ENCODE assay signal across 25 cellular contexts in the genomic region with DNA sequence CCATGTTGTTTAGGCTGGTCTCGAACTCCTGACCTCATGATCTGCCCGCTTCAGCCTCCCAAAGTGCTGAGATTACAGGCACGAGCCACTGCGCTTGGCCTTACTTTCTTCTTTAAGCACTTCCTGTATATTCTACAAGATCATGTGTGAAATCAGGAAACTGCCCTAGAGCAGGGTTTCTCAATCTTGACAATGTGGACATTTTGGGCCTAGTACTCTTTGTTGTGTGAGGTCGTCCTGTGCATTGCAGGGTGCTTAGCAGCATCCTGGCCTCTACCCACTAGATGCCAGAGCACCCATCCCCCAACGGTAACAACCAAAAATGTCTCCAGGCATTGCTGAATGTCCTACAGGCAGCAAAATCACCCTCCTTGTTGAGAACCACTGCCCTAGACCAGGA.
A peak's percentile ranks its signal among the peaks of the same experiment; 100 is the strongest.
DNase-seq lines count a peak whose midpoint lies in the region; ATAC-seq and TF ChIP-seq lines count a peak whose summit lies in the region.
"Had no signal": no experiment of that assay in that cellular context is flagged by ENCODE, and none has a peak within 500 bp of the region (broad histone marks: within the 10 kb centered on the region; RNA-seq: fewer than 3 reads in every experiment).

No MANE protein-coding gene starts in this region.

- no peak for TF ChIP-seq CTCF in HL-60 (IDR thresholded peaks at IDR 0.05; ENCODE audit: insufficient read depth, low read length)

- no peak for ATAC-seq in HG03039 (IDR thresholded peaks at IDR 0.05; ENCODE audit: unreplicated experiment)
- ATAC-seq in HG02870 (IDR thresholded peaks at IDR 0.05; ENCODE audit: unreplicated experiment): no peak
- ATAC-seq: SK-N-SH treated with all-trans-retinoic acid at 6 μM for 48 hours had no signal

- no peak overlapping the region for H3K4me3 ChIP-seq in HL-60 (replicated peaks; ENCODE audit: insufficient read depth, low read length)
- H3K4me3 ChIP-seq: breast epithelium, heart left ventricle, tibial nerve had no signal

- peak overlapping the region; percentile 69 for H3K27ac ChIP-seq in HL-60 (replicated peaks)
- H3K27ac ChIP-seq: breast epithelium, tibial nerve had no signal

- H3K27me3 ChIP-seq in HL-60 (ENCODE audit: insufficient read depth, poor library complexity, severe bottlenecking): no peaks in the 10 kb centered on the region
- H3K27me3 ChIP-seq: breast epithelium, heart left ventricle, tibial nerve had no signal

- DNase-seq in AML-193 (lab: John Stamatoyannopoulos, UW) (peak; percentile 66 to 71), HL-60 (ENCODE audit: low read depth in 1 of 2, low spot score in 1 of 2) (peak; percentile 54 to 94), SKM-1 (lab: John Stamatoyannopoulos, UW; ENCODE audit: unreplicated experiment) (peak; percentile 87), iris pigment epithelial cell (ENCODE audit: low read depth) (peak; percentile 8), SHP77 treated with DMSO at 0.1 percent for 48 hours (lab: John Stamatoyannopoulos, UW) (no peak), NCI-H2029 treated with DMSO at 0.1 percent for 48 hours (lab: John Stamatoyannopoulos, UW) (no peak)
- DNase-seq: activated CD4-positive, alpha-beta T cell treated with anti-CD3 and anti-CD28 coated beads, Interleukin-2, amount 10 ng/mL, durations not matched to agents 7 days and 5 days; activated naive CD4-positive, alpha-beta T cell treated with Interleukin-2 at 50 U/mL for 16 hours; activated T-cell treated with anti-CD3 and anti-CD28 coated beads, Interleukin-2, amount 50 U/mL, for 48 hours; amygdala; effector memory CD4-positive, alpha-beta T cell; foreskin fibroblast; heart left ventricle; natural killer cell; NCI-H1092; NCI-H187 treated with DMSO at 0.1 percent for 48 hours; NCI-H526 treated with DMSO at 0.1 percent for 48 hours; small intestine; stimulated activated CD4-positive, alpha-beta T cell treated with anti-CD3 and anti-CD28 coated beads, Interleukin-2, amount 100 ng/mL, for 24 hours; T1000 had no signal

Comparison
In these comparisons a context has a peak if more than half of its experiments do, and no peak if none do; other contexts are left out.
1. DNase-seq: peak in AML-193 (2 of 2), HL-60 (2 of 2), SKM-1 (single experiment) and iris pigment epithelial cell (single experiment); none in SHP77 treated with DMSO at 0.1 percent for 48 hours (single experiment) and NCI-H2029 treated with DMSO at 0.1 percent for 48 hours (single experiment).